In genomic region chr5:6333182-6333905, GRCh38 we compare ENCODE assay signal across 21 cellular contexts. TPM values are rescaled to one million over a fixed set of nuclear protein-coding genes. Genes with fewer than 3 reads are reported as not detected.
A peak's percentile ranks its signal among the peaks of the same experiment; 100 is the strongest.
DNase-seq lines count a peak whose midpoint lies in the region; ATAC-seq and TF ChIP-seq lines count a peak whose summit lies in the region.
"Had no signal": no experiment of that assay in that cellular context is flagged by ENCODE, and none has a peak within 500 bp of the region (broad histone marks: within the 10 kb centered on the region; RNA-seq: fewer than 3 reads in every experiment).

No MANE protein-coding gene starts in this region.

- H3K9me3 Mint-ChIP-seq in chondrocyte (ENCODE audit: low read depth) = peaks cover 7% of the 10 kb centered on the region

- H3K4me3 Mint-ChIP-seq in chondrocyte (ENCODE audit: unreplicated experiment) = no peak overlapping the region
- H3K4me3 Mint-ChIP-seq: CD14-positive monocyte; CD4-positive, alpha-beta T cell; CD8-positive, alpha-beta memory T cell; GM23338; HFFc6 had no signal

- ATAC-seq in RWPE2 (ENCODE audit: low read depth) (no peak), GM18511 (IDR thresholded peaks at IDR 0.05; ENCODE audit: unreplicated experiment) (no peak), upper lobe of right lung (no peak)
- ATAC-seq: GM12878, GM23338 had no signal

- TF ChIP-seq EP300 in sigmoid colon (IDR thresholded peaks at IDR 0.05) = no peak

- peaks cover 3% of the 10 kb centered on the region for H3K27me3 Mint-ChIP-seq in chondrocyte (ENCODE audit: low read depth)
- H3K27me3 Mint-ChIP-seq: CD4-positive, alpha-beta T cell had no signal

- 91 to 94% methylated on average over 5 of the region's 5 CpGs for WGBS in sigmoid colon, 2 donors

- no peak overlapping the region for H3K27ac Mint-ChIP-seq in chondrocyte (ENCODE audit: unreplicated experiment)
- H3K27ac Mint-ChIP-seq: CD14-positive monocyte; CD4-positive, alpha-beta T cell; CD8-positive, alpha-beta memory T cell; GM23338; HFFc6 had no signal

- no peak overlapping the region for H3K27ac ChIP-seq in RWPE2 (ENCODE audit: poor library complexity, severe bottlenecking)
- H3K27ac ChIP-seq in sigmoid colon = no peak overlapping the region
- H3K27ac ChIP-seq in upper lobe of right lung = no peak overlapping the region
- H3K27ac ChIP-seq: BLaER1 treated with 17β-estradiol and CSF1 and Interleukin-3, amounts not matched to agents 10 nM and 100 nM had no signal

- H3K4me1 ChIP-seq in RWPE2 (ENCODE audit: insufficient read depth, poor library complexity, severe bottlenecking) (no peaks in the 10 kb centered on the region), sigmoid colon (no peaks in the 10 kb centered on the region), upper lobe of right lung (no peaks in the 10 kb centered on the region)
- H3K4me1 ChIP-seq: BE2C; BLaER1 treated with 17β-estradiol and CSF1 and Interleukin-3, amounts not matched to agents 10 nM and 100 nM; HAP-1 had no signal

- DNase-seq in RWPE2 (ENCODE audit: low spot score) (peak; percentile 11), chondrocyte (ENCODE audit: low spot score) (peak; percentile 51), midbrain (lab: John Stamatoyannopoulos, UW) (peak; percentile 10), sigmoid colon (peak; percentile 26), SHP77 (lab: John Stamatoyannopoulos, UW) (no peak), upper lobe of right lung (no peak)
- no peak for DNase-seq in activated CD8-positive, alpha-beta memory T cell treated with anti-CD3 and anti-CD28 coated beads, Interleukin-2, amount 50 U/mL, for 4 hours
- DNase-seq: BE2C; CD4-positive, alpha-beta T cell; CD8-positive, alpha-beta memory T cell; DMS 273 treated with DMSO at 0.1 percent for 48 hours; DMS79; EL; GDM1; HFFc6 had no signal

- no peak for TF ChIP-seq CTCF in RWPE2 (IDR thresholded peaks at IDR 0.05; ENCODE audit: poor library complexity, severe bottlenecking)
- no peak for TF ChIP-seq CTCF in chondrocyte (IDR thresholded peaks at IDR 0.05)
- no peak for TF ChIP-seq CTCF in sigmoid colon (IDR thresholded peaks at IDR 0.05)
- no peak for TF ChIP-seq CTCF in upper lobe of right lung (IDR thresholded peaks at IDR 0.05)

- H3K9me3 ChIP-seq in RWPE2 (ENCODE audit: severe bottlenecking) (no peaks in the 10 kb centered on the region), sigmoid colon (peaks cover 5 to 12% (median 7%) of the 10 kb centered on the region in 4 donors), upper lobe of right lung (peaks cover 19% of the 10 kb centered on the region)
- H3K9me3 ChIP-seq: BE2C, HAP-1 had no signal

- H3K36me3 ChIP-seq in RWPE2 (ENCODE audit: low read depth) (no peaks in the 10 kb centered on the region), sigmoid colon (peaks cover 0 to 10% (median 0%) of the 10 kb centered on the region in 4 donors), upper lobe of right lung (no peaks in the 10 kb centered on the region)
- H3K36me3 ChIP-seq: BE2C; BLaER1 treated with 17β-estradiol and CSF1 and Interleukin-3, amounts not matched to agents 10 nM and 100 nM; HAP-1 had no signal

- H3K4me3 ChIP-seq in RWPE2 (ENCODE audit: severe bottlenecking) = no peak overlapping the region
- no peak overlapping the region for H3K4me3 ChIP-seq in sigmoid colon
- H3K4me3 ChIP-seq in upper lobe of right lung = no peak overlapping the region
- H3K4me3 ChIP-seq: BLaER1 treated with 17β-estradiol and CSF1 and Interleukin-3, amounts not matched to agents 10 nM and 100 nM; GM12878; GM23338; HAP-1 had no signal

- intact Hi-C loops in sigmoid colon (cut with DNase I) (no loop called here), upper lobe of right lung (cut with DNase I) (no loop called here)

- H3K36me3 Mint-ChIP-seq in chondrocyte (ENCODE audit: low read depth) = no peaks in the 10 kb centered on the region
- H3K36me3 Mint-ChIP-seq: CD14-positive monocyte had no signal

- no peaks in the 10 kb centered on the region for H3K4me1 Mint-ChIP-seq in chondrocyte (ENCODE audit: low read depth)
- H3K4me1 Mint-ChIP-seq: CD14-positive monocyte; CD8-positive, alpha-beta memory T cell; GM23338 had no signal

- H3K27me3 ChIP-seq in RWPE2 (ENCODE audit: insufficient read depth, poor library complexity, severe bottlenecking) (no peaks in the 10 kb centered on the region), sigmoid colon (no peaks in the 10 kb centered on the region), upper lobe of right lung (no peaks in the 10 kb centered on the region)
- H3K27me3 ChIP-seq: BE2C; BLaER1 treated with 17β-estradiol and CSF1 and Interleukin-3, amounts not matched to agents 10 nM and 100 nM had no signal

- TF ChIP-seq POLR2A in sigmoid colon (IDR thresholded peaks at IDR 0.05) = no peak

RNA-seq across cellular contexts. Expression of gene MED10, which starts 45.0 kb away (rescaled TPM):
- total RNA-seq in chondrocyte (25.1 to 34.9 TPM (median 34.6 TPM) in 3 replicates), sigmoid colon (10 to 100 TPM; 29.2 to 67.6 (median 37.3) TPM), upper lobe of right lung (31.8 TPM)
- 10 to 100 TPM; 38.4 to 56.5 (median 46.2) TPM for polyA plus RNA-seq in sigmoid colon

Comparison
In these comparisons a context has a peak if more than half of its experiments do, and no peak if none do; other contexts are left out.
1. DNase-seq: peak in RWPE2 (single experiment), chondrocyte (single experiment), midbrain (single experiment) and sigmoid colon (single experiment); none in SHP77 (0 of 2), activated CD8-positive, alpha-beta memory T cell treated with anti-CD3 and anti-CD28 coated beads, Interleukin-2, amount 50 U/mL, for 4 hours (single experiment) and upper lobe of right lung (single experiment).